In genomic region chr9:107340920-107341632, GRCh38 we compare ENCODE assay signal across 1 cellular context.
TF ChIP-seq lines count a peak whose summit lies in the region.

No MANE protein-coding gene starts in this region.

TF ChIP-seq in GM12878, 131 proteins besides CTCF, POLR2A, EP300 and RAD21 (continued from another document):
- no peak for TF ChIP-seq CUX1 (IDR thresholded peaks at IDR 0.05; ENCODE audit: insufficient replicate concordance, low read depth, low read length)
- peak; percentile 90 for TF ChIP-seq TCF12 (IDR thresholded peaks at IDR 0.05; ENCODE audit: low read depth, low read length)
- TF ChIP-seq ESRRA (IDR thresholded peaks at IDR 0.05; ENCODE audit: low read length), result 0 out of 2 replicates have a peak, but pooled peaks have one; percentile 36
- peak; percentile 49 for TF ChIP-seq RELA (IDR thresholded peaks at IDR 0.05; ENCODE audit: borderline replicate concordance, partially characterized antibody)
- TF ChIP-seq MXI1 (IDR thresholded peaks at IDR 0.05; ENCODE audit: low read depth, low read length), result peak; percentile 43; the same call in 1 of the 2 replicates
- no peak for TF ChIP-seq CHD2 (IDR thresholded peaks at IDR 0.05; ENCODE audit: borderline replicate concordance, low read depth, low read length)
- TF ChIP-seq MAX (IDR thresholded peaks at IDR 0.05; ENCODE audit: low read depth, low read length), result 0 out of 2 replicates have a peak, but pooled peaks have one; percentile 52
- TF ChIP-seq, protein P1, sequence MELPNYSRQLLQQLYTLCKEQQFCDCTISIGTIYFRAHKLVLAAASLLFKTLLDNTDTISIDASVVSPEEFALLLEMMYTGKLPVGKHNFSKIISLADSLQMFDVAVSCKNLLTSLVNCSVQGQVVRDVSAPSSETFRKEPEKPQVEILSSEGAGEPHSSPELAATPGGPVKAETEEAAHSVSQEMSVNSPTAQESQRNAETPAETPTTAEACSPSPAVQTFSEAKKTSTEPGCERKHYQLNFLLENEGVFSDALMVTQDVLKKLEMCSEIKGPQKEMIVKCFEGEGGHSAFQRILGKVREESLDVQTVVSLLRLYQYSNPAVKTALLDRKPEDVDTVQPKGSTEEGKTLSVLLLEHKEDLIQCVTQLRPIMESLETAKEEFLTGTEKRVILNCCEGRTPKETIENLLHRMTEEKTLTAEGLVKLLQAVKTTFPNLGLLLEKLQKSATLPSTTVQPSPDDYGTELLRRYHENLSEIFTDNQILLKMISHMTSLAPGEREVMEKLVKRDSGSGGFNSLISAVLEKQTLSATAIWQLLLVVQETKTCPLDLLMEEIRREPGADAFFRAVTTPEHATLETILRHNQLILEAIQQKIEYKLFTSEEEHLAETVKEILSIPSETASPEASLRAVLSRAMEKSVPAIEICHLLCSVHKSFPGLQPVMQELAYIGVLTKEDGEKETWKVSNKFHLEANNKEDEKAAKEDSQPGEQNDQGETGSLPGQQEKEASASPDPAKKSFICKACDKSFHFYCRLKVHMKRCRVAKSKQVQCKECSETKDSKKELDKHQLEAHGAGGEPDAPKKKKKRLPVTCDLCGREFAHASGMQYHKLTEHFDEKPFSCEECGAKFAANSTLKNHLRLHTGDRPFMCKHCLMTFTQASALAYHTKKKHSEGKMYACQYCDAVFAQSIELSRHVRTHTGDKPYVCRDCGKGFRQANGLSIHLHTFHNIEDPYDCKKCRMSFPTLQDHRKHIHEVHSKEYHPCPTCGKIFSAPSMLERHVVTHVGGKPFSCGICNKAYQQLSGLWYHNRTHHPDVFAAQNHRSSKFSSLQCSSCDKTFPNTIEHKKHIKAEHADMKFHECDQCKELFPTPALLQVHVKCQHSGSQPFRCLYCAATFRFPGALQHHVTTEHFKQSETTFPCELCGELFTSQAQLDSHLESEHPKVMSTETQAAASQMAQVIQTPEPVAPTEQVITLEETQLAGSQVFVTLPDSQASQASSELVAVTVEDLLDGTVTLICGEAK (IDR thresholded peaks at IDR 0.05; ENCODE audit: borderline replicate concordance), result no peak
- TF ChIP-seq BMI1 (IDR thresholded peaks at IDR 0.05; ENCODE audit: borderline replicate concordance), result 0 out of 2 replicates have a peak, but pooled peaks have one; percentile 33
- TF ChIP-seq IRF4 (IDR thresholded peaks at IDR 0.05; ENCODE audit: low read depth, low read length), result peak; percentile 82
- TF ChIP-seq, protein P2, sequence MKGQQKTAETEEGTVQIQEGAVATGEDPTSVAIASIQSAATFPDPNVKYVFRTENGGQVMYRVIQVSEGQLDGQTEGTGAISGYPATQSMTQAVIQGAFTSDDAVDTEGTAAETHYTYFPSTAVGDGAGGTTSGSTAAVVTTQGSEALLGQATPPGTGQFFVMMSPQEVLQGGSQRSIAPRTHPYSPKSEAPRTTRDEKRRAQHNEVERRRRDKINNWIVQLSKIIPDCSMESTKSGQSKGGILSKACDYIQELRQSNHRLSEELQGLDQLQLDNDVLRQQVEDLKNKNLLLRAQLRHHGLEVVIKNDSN (IDR thresholded peaks at IDR 0.05; ENCODE audit: borderline replicate concordance, extremely low read length, insufficient read depth, low read depth, low read length), result no peak
- TF ChIP-seq SRF (IDR thresholded peaks at IDR 0.05; ENCODE audit: low read depth in 2 of 2, low read length in 2 of 2), result no peak
- TF ChIP-seq ZNF217 (IDR thresholded peaks at IDR 0.05), result no peak
- peak; percentile 19; the same call in 1 of the 2 replicates for TF ChIP-seq SPI1 (IDR thresholded peaks at IDR 0.05; ENCODE audit: borderline replicate concordance, insufficient read depth, low read depth, low read length)
- TF ChIP-seq, protein P3, sequence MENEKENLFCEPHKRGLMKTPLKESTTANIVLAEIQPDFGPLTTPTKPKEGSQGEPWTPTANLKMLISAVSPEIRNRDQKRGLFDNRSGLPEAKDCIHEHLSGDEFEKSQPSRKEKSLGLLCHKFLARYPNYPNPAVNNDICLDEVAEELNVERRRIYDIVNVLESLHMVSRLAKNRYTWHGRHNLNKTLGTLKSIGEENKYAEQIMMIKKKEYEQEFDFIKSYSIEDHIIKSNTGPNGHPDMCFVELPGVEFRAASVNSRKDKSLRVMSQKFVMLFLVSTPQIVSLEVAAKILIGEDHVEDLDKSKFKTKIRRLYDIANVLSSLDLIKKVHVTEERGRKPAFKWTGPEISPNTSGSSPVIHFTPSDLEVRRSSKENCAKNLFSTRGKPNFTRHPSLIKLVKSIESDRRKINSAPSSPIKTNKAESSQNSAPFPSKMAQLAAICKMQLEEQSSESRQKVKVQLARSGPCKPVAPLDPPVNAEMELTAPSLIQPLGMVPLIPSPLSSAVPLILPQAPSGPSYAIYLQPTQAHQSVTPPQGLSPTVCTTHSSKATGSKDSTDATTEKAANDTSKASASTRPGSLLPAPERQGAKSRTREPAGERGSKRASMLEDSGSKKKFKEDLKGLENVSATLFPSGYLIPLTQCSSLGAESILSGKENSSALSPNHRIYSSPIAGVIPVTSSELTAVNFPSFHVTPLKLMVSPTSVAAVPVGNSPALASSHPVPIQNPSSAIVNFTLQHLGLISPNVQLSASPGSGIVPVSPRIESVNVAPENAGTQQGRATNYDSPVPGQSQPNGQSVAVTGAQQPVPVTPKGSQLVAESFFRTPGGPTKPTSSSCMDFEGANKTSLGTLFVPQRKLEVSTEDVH (IDR thresholded peaks at IDR 0.05; ENCODE audit: low read depth, partially characterized antibody), result no peak
- TF ChIP-seq, protein P4, sequence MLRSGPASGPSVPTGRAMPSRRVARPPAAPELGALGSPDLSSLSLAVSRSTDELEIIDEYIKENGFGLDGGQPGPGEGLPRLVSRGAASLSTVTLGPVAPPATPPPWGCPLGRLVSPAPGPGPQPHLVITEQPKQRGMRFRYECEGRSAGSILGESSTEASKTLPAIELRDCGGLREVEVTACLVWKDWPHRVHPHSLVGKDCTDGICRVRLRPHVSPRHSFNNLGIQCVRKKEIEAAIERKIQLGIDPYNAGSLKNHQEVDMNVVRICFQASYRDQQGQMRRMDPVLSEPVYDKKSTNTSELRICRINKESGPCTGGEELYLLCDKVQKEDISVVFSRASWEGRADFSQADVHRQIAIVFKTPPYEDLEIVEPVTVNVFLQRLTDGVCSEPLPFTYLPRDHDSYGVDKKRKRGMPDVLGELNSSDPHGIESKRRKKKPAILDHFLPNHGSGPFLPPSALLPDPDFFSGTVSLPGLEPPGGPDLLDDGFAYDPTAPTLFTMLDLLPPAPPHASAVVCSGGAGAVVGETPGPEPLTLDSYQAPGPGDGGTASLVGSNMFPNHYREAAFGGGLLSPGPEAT (IDR thresholded peaks at IDR 0.05; ENCODE audit: low read depth), result peak; percentile 71
- TF ChIP-seq PKNOX1 (IDR thresholded peaks at IDR 0.05), result peak; percentile 52; the same call in 1 of the 2 replicates
- TF ChIP-seq RUNX3 (IDR thresholded peaks at IDR 0.05; ENCODE audit: low read length), result peak; percentile 40
- TF ChIP-seq SMC3 (IDR thresholded peaks at IDR 0.05; ENCODE audit: borderline replicate concordance, low read length), result peak; percentile 88
